ENCODE assay signal across 8 cellular contexts in the genomic region with DNA sequence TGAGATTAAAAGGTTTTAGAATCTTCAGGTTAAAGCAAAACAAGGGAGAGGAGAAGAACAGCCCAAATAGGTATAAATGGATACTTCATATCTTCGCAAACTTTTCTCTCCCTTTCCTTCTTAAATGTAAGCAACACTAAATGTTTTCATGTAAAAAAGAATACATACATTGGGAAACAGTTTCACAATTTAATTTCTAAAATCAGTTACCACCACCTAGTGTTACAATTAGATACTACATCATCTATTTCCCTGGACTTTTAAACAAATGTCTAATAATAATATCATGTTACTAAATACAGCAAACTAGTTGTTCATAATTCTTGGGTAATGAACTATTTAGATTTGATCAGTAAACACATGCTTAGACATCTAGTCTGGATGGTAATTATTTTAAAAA. TPM values are rescaled to one million over a fixed set of nuclear protein-coding genes. Genes with fewer than 3 reads are reported as not detected.
DNase-seq lines count a peak whose midpoint lies in the region; ATAC-seq, FAIRE-seq and TF ChIP-seq lines count a peak whose summit lies in the region.

No MANE protein-coding gene starts in this region.

- H3K27me3 Mint-ChIP-seq in T-helper 2 cell treated with Interferon-gamma antibody and Interleukin-4, amounts not matched to agents 5 μg/mL and 100 μg/mL, for 36 hours (ENCODE audit: low read depth) = no peaks in the 10 kb centered on the region

- no peaks in the 10 kb centered on the region for H3K9me3 Mint-ChIP-seq in T-helper 2 cell treated with Interferon-gamma antibody and Interleukin-4, amounts not matched to agents 5 μg/mL and 100 μg/mL, for 36 hours

- no peaks in the 10 kb centered on the region for H3K4me1 Mint-ChIP-seq in T-helper 2 cell treated with Interferon-gamma antibody and Interleukin-4, amounts not matched to agents 5 μg/mL and 100 μg/mL, for 36 hours (ENCODE audit: low read depth)

- 85 to 89% methylated on average over 1 of the region's 1 CpG for WGBS in pancreas, 2 donors

- FAIRE-seq in pancreas (lab: Jason Lieb, UNC) = peak; percentile 95

- H3K27ac ChIP-seq in coronary artery = no peak overlapping the region
- no peak overlapping the region for H3K27ac ChIP-seq in pancreas

- no peaks in the 10 kb centered on the region for H3K36me3 ChIP-seq in pancreas

- ATAC-seq in pancreas = peak in 1 of 4 donors; percentile 22
- ATAC-seq in HG03378 (IDR thresholded peaks at IDR 0.05; ENCODE audit: unreplicated experiment) = no peak

- no peak overlapping the region for H3K27ac Mint-ChIP-seq in T-helper 2 cell treated with Interferon-gamma antibody and Interleukin-4, amounts not matched to agents 5 μg/mL and 100 μg/mL, for 36 hours

- no peaks in the 10 kb centered on the region for H3K4me1 ChIP-seq in pancreas

- no peak overlapping the region for H3K4me3 Mint-ChIP-seq in T-helper 2 cell treated with Interferon-gamma antibody and Interleukin-4, amounts not matched to agents 5 μg/mL and 100 μg/mL, for 36 hours

- no peaks in the 10 kb centered on the region for H3K9me3 ChIP-seq in pancreas

- no peaks in the 10 kb centered on the region for H3K27me3 ChIP-seq in pancreas

- intact Hi-C loops in pancreas (cut with DNase I) = loop anchor here in 1 of 3 donors (10.0 kb wide), 1 partner anchor 190 kb away; no protein-coding TSS in a partner anchor

- DNase-seq in EL = peak; percentile 20
- peak; percentile 11 for DNase-seq in LHCN-M2 (ENCODE audit: low read depth)
- DNase-seq in coronary artery (ENCODE audit: low spot score) = no peak
- DNase-seq in pancreas = no peak
- DNase-seq in SHP77 treated with DMSO at 0.1 percent for 48 hours (lab: John Stamatoyannopoulos, UW) = no peak
- DNase-seq in T-helper 2 cell treated with Interferon-gamma antibody and Interleukin-4, amounts not matched to agents 5 μg/mL and 100 μg/mL, for 36 hours (ENCODE audit: low spot score) = no peak
- no peak for DNase-seq in SKM-1 treated with dmso at 0.1 percent for 144 hours (lab: John Stamatoyannopoulos, UW; ENCODE audit: unreplicated experiment)

- peak; percentile 21 for TF ChIP-seq CTCF in coronary artery (IDR thresholded peaks at IDR 0.05)
- TF ChIP-seq CTCF in pancreas (IDR thresholded peaks at IDR 0.05) = peak in 2 of 4 donors; percentile 23 to 35

- H3K36me3 Mint-ChIP-seq in T-helper 2 cell treated with Interferon-gamma antibody and Interleukin-4, amounts not matched to agents 5 μg/mL and 100 μg/mL, for 36 hours (ENCODE audit: low read depth) = peaks cover 30% of the 10 kb centered on the region

- H3K4me3 ChIP-seq in coronary artery = no peak overlapping the region
- no peak overlapping the region for H3K4me3 ChIP-seq in pancreas

RNA-seq across cellular contexts. Expression of gene MINDY3, which starts 35.8 kb away (rescaled TPM):
- total RNA-seq in LHCN-M2 (2014; rRNA removed) = 21.8 and 23.1 TPM in 2 replicates
- polyA plus RNA-seq in LHCN-M2 (2012) = 11.5 TPM
- total RNA-seq in pancreas = 10 to 100 TPM in 3 of 6 donors, 1 to 10 TPM in 3; 6.9 to 12.7 (median 10.8) TPM
- 10 to 100 TPM; 11.3 to 14.6 TPM for polyA plus RNA-seq in pancreas

Comparison
In these comparisons a context has a peak if more than half of its experiments do, and no peak if none do; other contexts are left out.
1. DNase-seq: peak in EL (single experiment) and LHCN-M2 (single experiment); none in coronary artery (single experiment), pancreas (0 of 6), SHP77 treated with DMSO at 0.1 percent for 48 hours (single experiment), T-helper 2 cell treated with Interferon-gamma antibody and Interleukin-4, amounts not matched to agents 5 μg/mL and 100 μg/mL, for 36 hours (single experiment) and SKM-1 treated with dmso at 0.1 percent for 144 hours (single experiment).